In genomic region chr2:224025874-224026273, GRCh38 we compare ENCODE assay signal across 8 cellular contexts. TPM values are rescaled to one million over a fixed set of nuclear protein-coding genes. Genes with fewer than 3 reads are reported as not detected.
DNase-seq lines count a peak whose midpoint lies in the region; ATAC-seq and TF ChIP-seq lines count a peak whose summit lies in the region.

No MANE protein-coding gene starts in this region.

- POLR2A ChIA-PET in activated naive CD8-positive, alpha-beta T cell treated with anti-CD3 and anti-CD28 coated beads, Interleukin-2, amount 10 ng/mL, durations not matched to agents 7 days and 5 days (lab: Charles Lee) = interaction anchor here (1.0 to 1.8 kb wide), 6 partner anchors 9 to 559 kb away, joined by 3 to 9 read pairs (median 4); partner anchors contain the start of genes CUL3, SERPINE2 and WDFY1
- POLR2A ChIA-PET in HEK293T (lab: Yijun Ruan, JAX) = no interaction called here

- ATAC-seq in GM18868 (IDR thresholded peaks at IDR 0.05; ENCODE audit: unreplicated experiment) (peak; percentile 91), HG02981 (IDR thresholded peaks at IDR 0.05; ENCODE audit: unreplicated experiment) (peak; percentile 93)
- ATAC-seq in activated naive CD8-positive, alpha-beta T cell treated with anti-CD3 and anti-CD28 coated beads, Interleukin-2, amount 10 ng/mL, durations not matched to agents 7 days and 5 days (ENCODE audit: low read depth) = peak; percentile 98

- H3K4me1 Mint-ChIP-seq in activated naive CD8-positive, alpha-beta T cell treated with anti-CD3 and anti-CD28 coated beads, Interleukin-2, amount 10 ng/mL, durations not matched to agents 7 days and 5 days = peaks cover 49% of the 10 kb centered on the region

- H3K27me3 Mint-ChIP-seq in activated naive CD8-positive, alpha-beta T cell treated with anti-CD3 and anti-CD28 coated beads, Interleukin-2, amount 10 ng/mL, durations not matched to agents 7 days and 5 days = no peaks in the 10 kb centered on the region

- peak overlapping the region; percentile 90 for H3K27ac Mint-ChIP-seq in activated naive CD8-positive, alpha-beta T cell treated with anti-CD3 and anti-CD28 coated beads, Interleukin-2, amount 10 ng/mL, durations not matched to agents 7 days and 5 days

- peak; percentile 98 for DNase-seq in SKM-1 treated with dmso at 0.1 percent for 144 hours (lab: John Stamatoyannopoulos, UW; ENCODE audit: unreplicated experiment)
- DNase-seq in activated naive CD8-positive, alpha-beta T cell treated with anti-CD3 and anti-CD28 coated beads, Interleukin-2, amount 10 ng/mL, durations not matched to agents 7 days and 5 days = peak; percentile 39
- DNase-seq in stimulated activated CD8-positive, alpha-beta memory T cell treated with anti-CD3 and anti-CD28 coated beads, Interleukin-4, amount 100 ng/mL, for 48 hours = peak; percentile 55
- no peak for DNase-seq in hepatic stellate cell (ENCODE audit: low spot score)
- DNase-seq in HEK293T (ENCODE audit: extremely low spot score) = no peak
- DNase-seq in NCI-H69 (lab: John Stamatoyannopoulos, UW) = no peak

- H3K36me3 Mint-ChIP-seq in activated naive CD8-positive, alpha-beta T cell treated with anti-CD3 and anti-CD28 coated beads, Interleukin-2, amount 10 ng/mL, durations not matched to agents 7 days and 5 days = peaks cover 33% of the 10 kb centered on the region

- peaks cover 2% of the 10 kb centered on the region for H3K9me3 Mint-ChIP-seq in activated naive CD8-positive, alpha-beta T cell treated with anti-CD3 and anti-CD28 coated beads, Interleukin-2, amount 10 ng/mL, durations not matched to agents 7 days and 5 days

- CTCF ChIA-PET in HEK293T (lab: Yijun Ruan, JAX) = no interaction called here

- peak overlapping the region; percentile 70 for H3K4me3 Mint-ChIP-seq in activated naive CD8-positive, alpha-beta T cell treated with anti-CD3 and anti-CD28 coated beads, Interleukin-2, amount 10 ng/mL, durations not matched to agents 7 days and 5 days

TF ChIP-seq in HEK293T, 16 proteins besides CTCF, POLR2A, EP300 and RAD21:
- TF ChIP-seq NFRKB (IDR thresholded peaks at IDR 0.05) (no peak), LEF1 (IDR thresholded peaks at IDR 0.05; ENCODE audit: borderline replicate concordance) (no peak)

RNA-seq across cellular contexts. Expression of gene SERPINE2, which starts 13.2 kb away (rescaled TPM):
- 10 to 100 TPM; 22.2 to 22.3 TPM for total RNA-seq in activated naive CD8-positive, alpha-beta T cell treated with anti-CD3 and anti-CD28 coated beads, Interleukin-2, amount 10 ng/mL, durations not matched to agents 7 days and 5 days

Comparison
In these comparisons a context has a peak if more than half of its experiments do, and no peak if none do; other contexts are left out.
1. DNase-seq: peak in SKM-1 treated with dmso at 0.1 percent for 144 hours (single experiment), activated naive CD8-positive, alpha-beta T cell treated with anti-CD3 and anti-CD28 coated beads, Interleukin-2, amount 10 ng/mL, durations not matched to agents 7 days and 5 days (single experiment) and stimulated activated CD8-positive, alpha-beta memory T cell treated with anti-CD3 and anti-CD28 coated beads, Interleukin-4, amount 100 ng/mL, for 48 hours (single experiment); none in hepatic stellate cell (single experiment), HEK293T (single experiment) and NCI-H69 (single experiment).
2. Peak in every context shown above with its lines, with median percentiles within 50 percentile points of each other: ATAC-seq.